Comparison of ENCODE assay signal across 8 cellular contexts in the genomic region with DNA sequence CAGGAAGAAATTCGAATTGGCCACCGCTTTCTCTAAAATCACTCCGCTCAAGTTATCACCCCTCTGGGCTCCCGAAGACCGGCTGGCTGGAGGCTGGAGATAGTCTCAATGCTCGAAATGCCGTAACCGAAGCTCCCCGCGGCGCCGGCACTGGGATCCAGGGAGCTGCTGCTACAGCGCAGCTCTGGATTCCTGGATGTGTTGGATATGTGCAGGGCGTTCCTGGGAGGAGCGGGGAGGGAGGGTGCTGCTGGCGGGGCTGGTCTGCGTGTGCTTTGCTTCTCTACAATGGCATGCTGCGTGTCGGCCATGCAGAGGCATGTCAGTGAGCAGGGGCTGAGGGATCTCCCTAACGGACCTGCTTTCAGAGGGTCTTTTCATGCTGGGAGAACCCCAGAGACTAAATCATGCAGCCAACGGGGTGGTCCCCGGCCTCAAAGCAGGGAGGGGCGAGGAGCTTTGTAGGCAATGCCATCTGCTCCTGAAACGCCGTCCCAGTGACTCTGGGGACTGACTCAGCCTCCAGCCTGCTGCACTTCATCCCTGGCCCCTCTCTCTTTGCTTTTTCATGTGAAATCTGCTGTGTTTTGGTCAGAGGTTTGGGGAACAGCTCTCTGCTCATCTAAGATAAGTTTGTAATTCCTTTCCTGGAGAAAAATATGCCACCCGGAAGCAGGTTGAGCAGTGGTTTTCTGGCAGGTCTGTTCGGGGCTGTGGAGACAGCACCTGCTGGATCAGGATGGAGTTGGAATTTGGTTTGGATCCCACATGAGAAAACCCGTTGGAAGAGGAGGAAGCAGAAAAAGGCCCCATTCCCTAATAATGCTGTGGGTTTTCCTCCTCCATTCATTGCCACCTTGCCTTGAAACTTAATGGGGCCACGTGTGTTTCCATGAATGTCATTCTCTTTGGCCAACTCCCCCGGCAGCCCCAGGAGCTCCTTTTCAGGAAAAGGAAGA.
DNase-seq lines count a peak whose midpoint lies in the region; ATAC-seq and TF ChIP-seq lines count a peak whose summit lies in the region.

No MANE protein-coding gene starts in this region.

- peak overlapping the region; percentile 98 for H2AK5ac ChIP-seq in neuronal stem cell (ENCODE audit: low read depth, low read length)

- no peak overlapping the region for H4K8ac ChIP-seq in neuronal stem cell (ENCODE audit: low read depth, low read length)

- H3K36me3 ChIP-seq in MM.1S (replicated peaks; ENCODE audit: insufficient read depth, low read length) (no peaks in the 10 kb centered on the region), gastroesophageal sphincter (no peaks in the 10 kb centered on the region), neuronal stem cell (replicated peaks in 1 of 2; ENCODE audit: control insufficient read depth in 2 of 2, insufficient read depth in 2 of 2, low read length in 2 of 2) (peaks cover 2 to 26% of the 10 kb centered on the region in 2 donors)

- peak overlapping the region; percentile 14 for H2BK12ac ChIP-seq in neuronal stem cell (ENCODE audit: low read length)

- H2BK5ac ChIP-seq in neuronal stem cell (ENCODE audit: low read length), result peak overlapping the region; percentile 80

- WGBS in gastroesophageal sphincter (ENCODE audit: low coverage in 1 of 2), 2 donors, result 8% methylated on average over 3 to 10 of the region's 30 CpGs
- no CpG with 5 or more reads among the region's 30 CpGs for WGBS in neuronal stem cell (ENCODE audit: extremely low coverage in 2 of 2, insufficient read length in 2 of 2, insufficient replicate concordance in 1 of 2), 2 donors

- peaks cover 58% of the 10 kb centered on the region for H3K4me1 Mint-ChIP-seq in activated T-cell treated with anti-CD3 and anti-CD28 coated beads, Interleukin-2, amount 50 U/mL, for 24 hours (ENCODE audit: low read depth)

- H3K27me3 ChIP-seq in MM.1S (replicated peaks; ENCODE audit: insufficient read depth, low read length) (no peaks in the 10 kb centered on the region), gastroesophageal sphincter (no peaks in the 10 kb centered on the region), neuronal stem cell (ENCODE audit: control insufficient read depth in 3 of 3, insufficient read depth in 3 of 3, low read depth in 1 of 3, low read length in 3 of 3) (no peaks in the 10 kb centered on the region)

- no peaks in the 10 kb centered on the region for H4K20me1 ChIP-seq in MM.1S (ENCODE audit: insufficient read depth, low read length)

- peak overlapping the region; percentile 89 for H3K4ac ChIP-seq in neuronal stem cell (ENCODE audit: low read length)

- H3K79me1 ChIP-seq in neuronal stem cell (ENCODE audit: low read depth, low read length), result peaks cover 20% of the 10 kb centered on the region

- TF ChIP-seq CTCF in MM.1S (IDR thresholded peaks at IDR 0.05; ENCODE audit: low read length), result no peak
- TF ChIP-seq CTCF in gastroesophageal sphincter (IDR thresholded peaks at IDR 0.05), result peak in 1 of 4 experiments; percentile 15

- H3K4me2 ChIP-seq in MM.1S (ENCODE audit: low read depth, low read length) (no peak overlapping the region; the same call in 1 of the 2 replicates), neuronal stem cell (ENCODE audit: insufficient read depth, low read length, poor library complexity, severe bottlenecking) (peak overlapping the region; percentile 84)

- ATAC-seq in gastroesophageal sphincter, result peak; percentile 82
- ATAC-seq in GM21447 (IDR thresholded peaks at IDR 0.05; ENCODE audit: unreplicated experiment), result no peak
- no peak for ATAC-seq in HG03095 (IDR thresholded peaks at IDR 0.05; ENCODE audit: unreplicated experiment)

- no peak overlapping the region for H2BK15ac ChIP-seq in neuronal stem cell (ENCODE audit: low read length)

- H3K27ac Mint-ChIP-seq in activated T-cell treated with anti-CD3 and anti-CD28 coated beads, Interleukin-2, amount 50 U/mL, for 24 hours, result peak overlapping the region; percentile 97

- no peak overlapping the region for H2AFZ ChIP-seq in MM.1S (ENCODE audit: low read length)
- H2AFZ ChIP-seq in neuronal stem cell (ENCODE audit: low read length), result peak overlapping the region; percentile 65

- H3K27me3 Mint-ChIP-seq in activated T-cell treated with anti-CD3 and anti-CD28 coated beads, Interleukin-2, amount 50 U/mL, for 24 hours, result no peaks in the 10 kb centered on the region

- no peaks in the 10 kb centered on the region for H3F3A ChIP-seq in MM.1S (ENCODE audit: insufficient read depth, low read length)

- peak overlapping the region; percentile 98 for H3K18ac ChIP-seq in neuronal stem cell (ENCODE audit: low read length)

- H3K4me3 ChIP-seq in MM.1S (ENCODE audit: low read length), result peak overlapping the region; percentile 60; the same call in 1 of the 2 replicates
- H3K4me3 ChIP-seq in gastroesophageal sphincter, result peak overlapping the region; percentile 49 to 59
- H3K4me3 ChIP-seq in neuronal stem cell (ENCODE audit: low read length in 2 of 2), result peak overlapping the region; percentile 70 to 80

- H3K27ac ChIP-seq in MM.1S (ENCODE audit: low read length), result no peak overlapping the region
- peak overlapping the region; percentile 88 to 94 (median 92) for H3K27ac ChIP-seq in gastroesophageal sphincter
- H3K27ac ChIP-seq in neuronal stem cell (replicated peaks; ENCODE audit: low read length), result peak overlapping the region; percentile 99

- peak overlapping the region; percentile 98 for H3K4me3 Mint-ChIP-seq in activated T-cell treated with anti-CD3 and anti-CD28 coated beads, Interleukin-2, amount 50 U/mL, for 24 hours

- H3K36me3 Mint-ChIP-seq in activated T-cell treated with anti-CD3 and anti-CD28 coated beads, Interleukin-2, amount 50 U/mL, for 24 hours (ENCODE audit: low read depth), result peaks cover 82% of the 10 kb centered on the region

- peak overlapping the region; percentile 82 for H4K91ac ChIP-seq in neuronal stem cell (ENCODE audit: low read depth, low read length, poor library complexity)

- peak; percentile 54 to 75 for TF ChIP-seq POLR2A in gastroesophageal sphincter (IDR thresholded peaks at IDR 0.05)

- H3K9me3 ChIP-seq in MM.1S (replicated peaks; ENCODE audit: insufficient read depth, low read length), result no peaks in the 10 kb centered on the region
- no peaks in the 10 kb centered on the region for H3K9me3 ChIP-seq in gastroesophageal sphincter
- H3K9me3 ChIP-seq in neuronal stem cell (replicated peaks in 1 of 2; ENCODE audit: control insufficient read depth in 2 of 2, insufficient read depth in 1 of 2, low read depth in 1 of 2, low read length in 2 of 2), result no peaks in the 10 kb centered on the region

- H3K9me2 ChIP-seq in MM.1S (replicated peaks; ENCODE audit: insufficient read depth, low read length), result no peaks in the 10 kb centered on the region

- H3K14ac ChIP-seq in neuronal stem cell (ENCODE audit: low read length), result peak overlapping the region; percentile 67

- peaks cover 97% of the 10 kb centered on the region for H3K79me2 ChIP-seq in MM.1S (ENCODE audit: low read length)

- H3K23ac ChIP-seq in neuronal stem cell (ENCODE audit: low read depth, low read length, poor library complexity), result no peak overlapping the region

- H3K9ac ChIP-seq in MM.1S (ENCODE audit: low read length) (no peak overlapping the region), neuronal stem cell (ENCODE audit: low read depth, low read length, poor library complexity) (peak overlapping the region; percentile 91)

- H3K4me1 ChIP-seq in MM.1S (ENCODE audit: low read length), result peaks cover 9% of the 10 kb centered on the region
- H3K4me1 ChIP-seq in gastroesophageal sphincter, result peaks cover 3 to 100% (median 52%) of the 10 kb centered on the region in 3 donors
- H3K4me1 ChIP-seq in neuronal stem cell (ENCODE audit: control insufficient read depth in 2 of 2, insufficient read depth in 1 of 2, low read depth in 1 of 2, low read length in 2 of 2), result peaks cover 39 to 51% of the 10 kb centered on the region in 2 donors

- DNase-seq in DMS79 (lab: John Stamatoyannopoulos, UW) (peak; percentile 37), MM.1S (no peak), neuronal stem cell (ENCODE audit: low spot score) (no peak), GF-D8 (lab: John Stamatoyannopoulos, UW) (no peak)
- DNase-seq in activated T-cell treated with anti-CD3 and anti-CD28 coated beads, Interleukin-2, amount 50 U/mL, for 24 hours, result peak; percentile 77

- TF ChIP-seq EP300 in gastroesophageal sphincter (IDR thresholded peaks at IDR 0.05), result no peak

- H3K9me3 Mint-ChIP-seq in activated T-cell treated with anti-CD3 and anti-CD28 coated beads, Interleukin-2, amount 50 U/mL, for 24 hours, result no peaks in the 10 kb centered on the region

- peak overlapping the region; percentile 95 for H2BK120ac ChIP-seq in neuronal stem cell (ENCODE audit: low read depth, low read length)

Comparison
In these comparisons a context has a peak if more than half of its experiments do, and no peak if none do; other contexts are left out.
1. DNase-seq: peak in DMS79 (single experiment) and activated T-cell treated with anti-CD3 and anti-CD28 coated beads, Interleukin-2, amount 50 U/mL, for 24 hours (single experiment); none in MM.1S (single experiment), neuronal stem cell (single experiment) and GF-D8 (single experiment).
2. Peak in every context shown above with its lines, with median percentiles within 50 percentile points of each other: H3K4me3 ChIP-seq.